In genomic region chr1:225772323-225772768, GRCh38 we compare ENCODE assay signal across 8 cellular contexts. TPM values are rescaled to one million over a fixed set of nuclear protein-coding genes. Genes with fewer than 3 reads are reported as not detected.
A peak's percentile ranks its signal among the peaks of the same experiment; 100 is the strongest.
DNase-seq lines count a peak whose midpoint lies in the region; ATAC-seq and TF ChIP-seq lines count a peak whose summit lies in the region.

No MANE protein-coding gene starts in this region.

- 18 to 24% (median 21%) methylated on average over 5 of the region's 5 CpGs for WGBS in psoas muscle, 3 donors

- H3K4me1 ChIP-seq in psoas muscle: peaks cover 31% of the 10 kb centered on the region

- no peaks in the 10 kb centered on the region for H3K9me3 ChIP-seq in psoas muscle

- intact Hi-C loops in psoas muscle (cut with DNase I): loop anchor here (2.0 to 10.0 kb wide), 7 partner anchors 115 to 298 kb away; partner anchors contain the start of gene ENAH (in 1 of the 2)

- H3K4me3 ChIP-seq in psoas muscle: no peak overlapping the region

- peak; percentile 2 for DNase-seq in stimulated activated CD4-positive, alpha-beta T cell treated with anti-CD3 and anti-CD28 coated beads, Interleukin-12 subunit alpha, Interleukin-12 subunit beta, amount 100 ng/mL, for 4 hours
- DNase-seq in stimulated activated CD4-positive, alpha-beta T cell treated with anti-CD3 and anti-CD28 coated beads, Interleukin-4, amount 100 ng/mL, for 4 hours: no peak
- peak; percentile 91 for DNase-seq in HK-2 (ENCODE audit: unreplicated experiment)
- peak; percentile 36 for DNase-seq in NCI-H748 treated with DMSO at 0.1 percent for 48 hours (lab: John Stamatoyannopoulos, UW)
- DNase-seq in amygdala (lab: John Stamatoyannopoulos, UW): peak in 51 of 56 donors; percentile 15 to 87 (median 62)
- peak; percentile 82 for DNase-seq in hepatic stellate cell (ENCODE audit: low spot score)
- DNase-seq in psoas muscle: peak; percentile 80 to 89

- H3K27me3 ChIP-seq in psoas muscle (ENCODE audit: insufficient read depth in 3 of 3, low read length in 2 of 3): no peaks in the 10 kb centered on the region

- peak; percentile 87 for TF ChIP-seq CTCF in psoas muscle (IDR thresholded peaks at IDR 0.05)

- ATAC-seq in psoas muscle (peak; percentile 90 to 93 (median 90)), GM18873 (IDR thresholded peaks at IDR 0.05; ENCODE audit: low FRiP score, unreplicated experiment) (no peak)

- peak overlapping the region; percentile 5 for H3K27ac ChIP-seq in psoas muscle

- H3K36me3 ChIP-seq in psoas muscle (ENCODE audit: insufficient read depth in 1 of 2, low read depth in 1 of 2): no peaks in the 10 kb centered on the region

RNA-seq across cellular contexts. Expression of gene SRP9, which starts 5.3 kb away (rescaled TPM):
- total RNA-seq in psoas muscle: 100 to 1,000 TPM; 137 to 199 (median 154) TPM
- polyA plus RNA-seq in psoas muscle: 100 to 1,000 TPM; 137 to 216 (median 143) TPM

RNA-seq across cellular contexts. Expression of gene EPHX1, which starts 37.6 kb away (rescaled TPM):
- 100 to 1,000 TPM in 2 of 4 donors, 10 to 100 TPM in 2; 65.8 to 209 (median 98.1) TPM for total RNA-seq in psoas muscle
- polyA plus RNA-seq in psoas muscle: 100 to 1,000 TPM in 1 of 3 donors, 10 to 100 TPM in 2; 19.4 to 118 (median 60.4) TPM

Comparison
In these comparisons a context has a peak if more than half of its experiments do, and no peak if none do; other contexts are left out.
1. DNase-seq: peak in stimulated activated CD4-positive, alpha-beta T cell treated with anti-CD3 and anti-CD28 coated beads, Interleukin-12 subunit alpha, Interleukin-12 subunit beta, amount 100 ng/mL, for 4 hours (single experiment), HK-2 (single experiment), NCI-H748 treated with DMSO at 0.1 percent for 48 hours (single experiment), amygdala (51 of 56), hepatic stellate cell (single experiment) and psoas muscle (2 of 2); none in stimulated activated CD4-positive, alpha-beta T cell treated with anti-CD3 and anti-CD28 coated beads, Interleukin-4, amount 100 ng/mL, for 4 hours (0 of 2).